In the genomic region with DNA sequence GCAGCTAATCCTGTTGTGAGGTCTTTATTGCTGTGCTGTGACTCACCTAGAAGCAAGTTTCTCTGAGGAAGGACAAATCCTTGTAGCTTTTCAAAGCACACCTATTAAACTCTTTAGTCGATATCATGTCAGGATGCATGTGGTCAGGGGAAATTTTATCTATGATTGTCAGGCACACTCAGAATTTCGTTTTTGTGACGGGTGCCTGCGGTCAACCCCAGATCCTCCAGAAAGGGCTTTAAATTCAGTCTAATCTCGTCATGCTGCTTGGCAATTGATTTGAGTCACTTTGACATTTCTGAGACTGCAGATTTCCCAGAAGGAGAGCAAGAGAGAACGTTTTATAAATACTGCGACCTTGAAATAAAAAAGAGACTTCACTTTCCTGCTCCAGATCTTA, we compare ENCODE assay signal across 22 cellular contexts.
"Had no signal": no experiment of that assay in that cellular context is flagged by ENCODE, and none has a peak within 500 bp of the region (broad histone marks: within the 10 kb centered on the region; RNA-seq: fewer than 3 reads in every experiment).

No MANE protein-coding gene starts in this region.

- H3K27me3 ChIP-seq: brain microvascular endothelial cell, right atrium auricular region, suprapubic skin had no signal

- H3K27ac Mint-ChIP-seq: activated CD4-positive, alpha-beta memory T cell treated with anti-CD3 and anti-CD28 coated beads for 36 hours; memory B cell had no signal

- H3K9me3 ChIP-seq: mucosa of descending colon, right atrium auricular region, suprapubic skin had no signal

- H3K4me3 Mint-ChIP-seq: activated CD4-positive, alpha-beta memory T cell treated with anti-CD3 and anti-CD28 coated beads for 36 hours; central memory CD8-positive, alpha-beta T cell; memory B cell; naive thymus-derived CD8-positive, alpha-beta T cell had no signal

- H3K36me3 Mint-ChIP-seq: activated CD4-positive, alpha-beta memory T cell treated with anti-CD3 and anti-CD28 coated beads for 36 hours; memory B cell; naive thymus-derived CD8-positive, alpha-beta T cell had no signal

- DNase-seq: activated CD4-positive, alpha-beta memory T cell treated with anti-CD3 and anti-CD28 coated beads for 36 hours; activated CD4-positive, alpha-beta T cell treated with anti-CD3 and anti-CD28 coated beads for 1 hour; activated CD8-positive, alpha-beta memory T cell treated with anti-CD3 and anti-CD28 coated beads, Interleukin-2, amount 50 U/mL, for 4 hours; activated naive CD4-positive, alpha-beta T cell treated with Interleukin-2 at 50 U/mL for 16 hours; anterior cingulate cortex; brain microvascular endothelial cell; effector CD4-positive, alpha-beta T cell; foreskin fibroblast; kidney glomerular epithelial cell; left ventricle myocardium superior; mucosa of descending colon; naive thymus-derived CD8-positive, alpha-beta T cell; nucleus accumbens; stimulated activated CD4-positive, alpha-beta T cell treated with anti-CD3 and anti-CD28 coated beads, Interleukin-4, amount 100 ng/mL, for 24 hours; stimulated activated naive CD4-positive, alpha-beta T cell treated with Interleukin-2 at 50 U/mL for 16 hours; SW 1271 had no signal

- H3K36me3 ChIP-seq: brain microvascular endothelial cell, right atrium auricular region, suprapubic skin had no signal

- H3K27me3 Mint-ChIP-seq: activated CD4-positive, alpha-beta memory T cell treated with anti-CD3 and anti-CD28 coated beads for 36 hours; central memory CD8-positive, alpha-beta T cell had no signal

- H3K4me3 ChIP-seq: coronary artery, mucosa of descending colon, right atrium auricular region, skin epidermis, suprapubic skin had no signal

- H3K4me1 Mint-ChIP-seq: memory B cell had no signal

- H3K4me1 ChIP-seq: right atrium auricular region had no signal

- ATAC-seq: left ventricle myocardium superior; mucosa of descending colon; naive thymus-derived CD8-positive, alpha-beta T cell had no signal

- H3K9me3 Mint-ChIP-seq: activated CD4-positive, alpha-beta memory T cell treated with anti-CD3 and anti-CD28 coated beads for 36 hours; central memory CD8-positive, alpha-beta T cell; memory B cell had no signal
